Comparison of ENCODE assay signal across 21 cellular contexts in genomic region chr6:132907231-132907630, GRCh38.
DNase-seq lines count a peak whose midpoint lies in the region; ATAC-seq and TF ChIP-seq lines count a peak whose summit lies in the region.
"Had no signal": no experiment of that assay in that cellular context is flagged by ENCODE, and none has a peak within 500 bp of the region (broad histone marks: within the 10 kb centered on the region; RNA-seq: fewer than 3 reads in every experiment).

No MANE protein-coding gene starts in this region.

- H3K4me3 ChIP-seq in AG10803 (ENCODE audit: low read length), result no peak overlapping the region
- H3K4me3 ChIP-seq in IMR-90 (ENCODE audit: insufficient read depth, low read depth, low read length), result no peak overlapping the region
- H3K4me3 ChIP-seq in choroid plexus epithelial cell (ENCODE audit: low read depth, low read length), result no peak overlapping the region
- H3K4me3 ChIP-seq in neural cell (ENCODE audit: low read length), result no peak overlapping the region
- H3K4me3 ChIP-seq in heart left ventricle, result no peak overlapping the region
- H3K4me3 ChIP-seq: BLaER1, Peyer's patch, SK-N-MC had no signal

- H4K91ac ChIP-seq in IMR-90 (ENCODE audit: insufficient read depth, low read depth, low read length), result peak overlapping the region; percentile 37; the same call in 1 of the 2 replicates

- ATAC-seq in IMR-90 (ENCODE audit: low read depth) (no peak), HG03378 (IDR thresholded peaks at IDR 0.05; ENCODE audit: unreplicated experiment) (no peak), heart left ventricle (no peak)
- no peak for ATAC-seq in stimulated activated memory B cell treated with anti-CD40 and anti-IgM and Interleukin-4, amounts not matched to agents 10 μg/mL and 1 μg/mL and 100 μg/mL, for 72 hours

- H2BK15ac ChIP-seq in IMR-90 (ENCODE audit: low read depth, low read length), result peak overlapping the region; percentile 57; the same call in 2 of the 3 replicates

- H2AK5ac ChIP-seq in IMR-90 (ENCODE audit: low read depth, low read length), result peak overlapping the region; percentile 63

- H2BK20ac ChIP-seq in IMR-90 (ENCODE audit: low read depth, low read length), result peak overlapping the region; percentile 59

- peak overlapping the region; percentile 24; the same call in 1 of the 2 replicates for H3K4ac ChIP-seq in IMR-90 (ENCODE audit: low read depth, low read length)

- CTCF ChIA-PET in IMR-90 (lab: Yijun Ruan, JAX), result no interaction called here

- TF ChIP-seq POLR2A in IMR-90 (IDR thresholded peaks at IDR 0.05; ENCODE audit: low read depth, low read length), result no peak
- no peak for TF ChIP-seq POLR2A in heart left ventricle (IDR thresholded peaks at IDR 0.05)

- H3K27me3 ChIP-seq in IMR-90 (ENCODE audit: control insufficient read depth, insufficient read depth, low read length), result no peaks in the 10 kb centered on the region
- H3K27me3 ChIP-seq in neural cell (ENCODE audit: insufficient read depth, low read depth, low read length), result no peaks in the 10 kb centered on the region
- H3K27me3 ChIP-seq in heart left ventricle, result no peaks in the 10 kb centered on the region
- H3K27me3 ChIP-seq: BLaER1, Peyer's patch had no signal

- TF ChIP-seq EP300 in neural cell (conservative IDR thresholded peaks at IDR 0.05; ENCODE audit: poor library complexity, severe bottlenecking), result no peak

- H4K20me1 ChIP-seq in IMR-90 (ENCODE audit: insufficient read depth, low read length) (no peaks in the 10 kb centered on the region), neural cell (ENCODE audit: insufficient read depth) (no peaks in the 10 kb centered on the region)
- H4K20me1 ChIP-seq: BLaER1 had no signal

- H3K79me1 ChIP-seq in IMR-90 (ENCODE audit: low read depth in 1 of 2, low read length in 2 of 2), result no peaks in the 10 kb centered on the region

- no peaks in the 10 kb centered on the region; the same call in 1 of the 2 replicates for H3K9me3 ChIP-seq in IMR-90 (ENCODE audit: control insufficient read depth, insufficient read depth, low read length)
- H3K9me3 ChIP-seq in neural cell (ENCODE audit: low read length), result no peaks in the 10 kb centered on the region
- H3K9me3 ChIP-seq in heart left ventricle, result no peaks in the 10 kb centered on the region
- H3K9me3 ChIP-seq: BLaER1, Peyer's patch had no signal

- no peak overlapping the region; the same call in 1 of the 2 replicates for H4K5ac ChIP-seq in IMR-90 (ENCODE audit: low read depth, low read length)

- dilution Hi-C loops in IMR-90 (cut with HindIII; ENCODE audit: low sequenced_read_pairs, unreplicated experiment), result no loop called here

- H3K27ac Mint-ChIP-seq in stimulated activated memory B cell treated with anti-CD40 and anti-IgM and Interleukin-4, amounts not matched to agents 10 μg/mL and 1 μg/mL and 100 μg/mL, for 72 hours, result no peak overlapping the region
- H3K27ac Mint-ChIP-seq: CD8-positive, alpha-beta memory T cell; HFFc6 had no signal

- peaks cover 7% of the 10 kb centered on the region for H3K9me1 ChIP-seq in IMR-90 (ENCODE audit: insufficient read depth, low read length)

- H2BK5ac ChIP-seq in IMR-90 (ENCODE audit: low read depth, low read length, poor library complexity, severe bottlenecking), result peak overlapping the region; percentile 0

- peak overlapping the region; percentile 17 to 41; a peak in 3 of 4 replicates for H4K8ac ChIP-seq in IMR-90 (ENCODE audit: low read depth in 2 of 2, low read length in 2 of 2)

- BruUV-seq in IMR-90 (replicated peaks; lab: Mats Ljungman, UMichigan), result no TSS peak

- intact Hi-C loops in IMR-90 (cut with micrococcal nuclease), result no loop called here
- intact Hi-C loops in heart left ventricle (cut with DNase I), result no loop called here

- H3K56ac ChIP-seq in IMR-90 (ENCODE audit: extremely low read depth, insufficient read depth, low read length), result no peak overlapping the region

- H3K9me2 ChIP-seq in neural cell (ENCODE audit: insufficient read depth, low read length), result no peaks in the 10 kb centered on the region

- in situ Hi-C loops in IMR-90 (cut with MboI; ENCODE audit: low sequenced_read_pairs), result no loop called here

- peak overlapping the region; percentile 76; the same call in 1 of the 2 replicates for H3K18ac ChIP-seq in IMR-90 (ENCODE audit: low read depth, low read length)

- H3K4me2 ChIP-seq in IMR-90 (ENCODE audit: low read depth, low read length), result peak overlapping the region; percentile 38; the same call in 1 of the 2 replicates
- H3K4me2 ChIP-seq in neural cell (ENCODE audit: low read length), result no peak overlapping the region
- H3K4me2 ChIP-seq: BLaER1 had no signal

- H3K27ac ChIP-seq in IMR-90 (ENCODE audit: insufficient read depth, low read length) (no peak overlapping the region), neural cell (ENCODE audit: low read length) (no peak overlapping the region), heart left ventricle (no peak overlapping the region)
- H3K27ac ChIP-seq: BLaER1, HL-60, Peyer's patch, SK-N-MC had no signal

- H3K9me3 Mint-ChIP-seq in stimulated activated memory B cell treated with anti-CD40 and anti-IgM and Interleukin-4, amounts not matched to agents 10 μg/mL and 1 μg/mL and 100 μg/mL, for 72 hours, result no peaks in the 10 kb centered on the region
- H3K9me3 Mint-ChIP-seq: CD8-positive, alpha-beta memory T cell; HFFc6; IgD-negative memory B cell had no signal

- H3K14ac ChIP-seq in IMR-90 (replicated peaks; ENCODE audit: low read depth, low read length), result peak overlapping the region; percentile 36; the same call in 1 of the 2 replicates

- H2AFZ ChIP-seq in IMR-90 (replicated peaks; ENCODE audit: low read length, poor library complexity) (no peak overlapping the region), neural cell (ENCODE audit: low read depth, low read length) (no peak overlapping the region)

- no peak overlapping the region for H2AK9ac ChIP-seq in IMR-90 (replicated peaks; ENCODE audit: low read depth, low read length, poor library complexity)

- no CpG with 5 or more reads among the region's 1 CpG for WGBS in IMR-90 (ENCODE audit: extremely low coverage in 2 of 2, insufficient read length in 1 of 2), 2 experiments
- 44 to 56% (median 52%) methylated on average over 1 of the region's 1 CpG for WGBS in heart left ventricle, 4 donors

- no peak overlapping the region for H3K4me3 Mint-ChIP-seq in stimulated activated memory B cell treated with anti-CD40 and anti-IgM and Interleukin-4, amounts not matched to agents 10 μg/mL and 1 μg/mL and 100 μg/mL, for 72 hours
- H3K4me3 Mint-ChIP-seq: CD8-positive, alpha-beta memory T cell; HFFc6; IgD-negative memory B cell had no signal

- H3K4me1 Mint-ChIP-seq in stimulated activated memory B cell treated with anti-CD40 and anti-IgM and Interleukin-4, amounts not matched to agents 10 μg/mL and 1 μg/mL and 100 μg/mL, for 72 hours, result peaks cover 7% of the 10 kb centered on the region
- H3K4me1 Mint-ChIP-seq: CD8-positive, alpha-beta memory T cell; IgD-negative memory B cell had no signal

- H3K9ac ChIP-seq in IMR-90 (ENCODE audit: low read depth, low read length) (no peak overlapping the region), neural cell (ENCODE audit: low read length) (no peak overlapping the region)
- H3K9ac ChIP-seq: BLaER1 had no signal

- H3K79me2 ChIP-seq in neural cell (replicated peaks; ENCODE audit: insufficient read depth, low read length), result no peaks in the 10 kb centered on the region

- H3K36me3 ChIP-seq in IMR-90 (ENCODE audit: control insufficient read depth, insufficient read depth, low read length) (no peaks in the 10 kb centered on the region), neural cell (ENCODE audit: insufficient read depth, low read length) (no peaks in the 10 kb centered on the region), heart left ventricle (no peaks in the 10 kb centered on the region)
- H3K36me3 ChIP-seq: BLaER1, Peyer's patch had no signal

- H3K4me1 ChIP-seq in IMR-90 (ENCODE audit: control insufficient read depth, insufficient read depth, low read length) (peaks cover 8% of the 10 kb centered on the region), heart left ventricle (no peaks in the 10 kb centered on the region)
- H3K4me1 ChIP-seq: BLaER1, Peyer's patch had no signal

- H3F3A ChIP-seq in neural cell (ENCODE audit: insufficient read depth, low read length, poor library complexity, severe bottlenecking), result no peaks in the 10 kb centered on the region

- POLR2A ChIA-PET in IMR-90 (lab: Charles Lee; ENCODE audit: unreplicated experiment), result no interaction called here

- peak overlapping the region; percentile 57; the same call in 1 of the 2 replicates for H2BK120ac ChIP-seq in IMR-90 (ENCODE audit: low read depth, low read length)

- peaks cover 8% of the 10 kb centered on the region for H3K27me3 Mint-ChIP-seq in stimulated activated memory B cell treated with anti-CD40 and anti-IgM and Interleukin-4, amounts not matched to agents 10 μg/mL and 1 μg/mL and 100 μg/mL, for 72 hours

- DNase-seq in AG10803 (ENCODE audit: low read depth) (peak; percentile 1), IMR-90 (peak; percentile 11), choroid plexus epithelial cell (ENCODE audit: low read depth) (peak; percentile 30), heart left ventricle (no peak)
- DNase-seq: CD8-positive, alpha-beta memory T cell; HFFc6; Kasumi-1; MM.1S; NCI-H1092; NCI-H2081; NCI-H2171 treated with DMSO at 0.1 percent for 48 hours; NCI-H446 treated with DMSO at 0.1 percent for 48 hours; Peyer's patch; SHP77 had no signal

- TF ChIP-seq CTCF in AG10803 (conservative IDR thresholded peaks at IDR 0.05; ENCODE audit: low read length) (no peak), IMR-90 (conservative IDR thresholded peaks at IDR 0.05; ENCODE audit: low read depth, low read length) (no peak), choroid plexus epithelial cell (conservative IDR thresholded peaks at IDR 0.05; ENCODE audit: low read depth, low read length) (no peak), neural cell (IDR thresholded peaks at IDR 0.05; ENCODE audit: poor library complexity, severe bottlenecking) (no peak), heart left ventricle (IDR thresholded peaks at IDR 0.05) (no peak)

- TF ChIP-seq RAD21 in IMR-90 (IDR thresholded peaks at IDR 0.05; ENCODE audit: low read length) (no peak), neural cell (conservative IDR thresholded peaks at IDR 0.05) (no peak)

- no peaks in the 10 kb centered on the region for H3K36me3 Mint-ChIP-seq in stimulated activated memory B cell treated with anti-CD40 and anti-IgM and Interleukin-4, amounts not matched to agents 10 μg/mL and 1 μg/mL and 100 μg/mL, for 72 hours
- H3K36me3 Mint-ChIP-seq: CD8-positive, alpha-beta memory T cell; IgD-negative memory B cell had no signal

- H3K23ac ChIP-seq in IMR-90 (ENCODE audit: low read depth, low read length), result peak overlapping the region; percentile 36; the same call in 1 of the 2 replicates

TF ChIP-seq in IMR-90, 13 proteins besides CTCF, POLR2A, EP300 and RAD21:
- no peak for TF ChIP-seq FOS (IDR thresholded peaks at IDR 0.05; ENCODE audit: low read depth, low read length)
- no peak for TF ChIP-seq MAFK (IDR thresholded peaks at IDR 0.05; ENCODE audit: low read depth, low read length)

TF ChIP-seq in neural cell, 6 proteins besides CTCF, POLR2A, EP300 and RAD21 (continues in another document):
- TF ChIP-seq POLR2AphosphoS5 (IDR thresholded peaks at IDR 0.05), result peak; percentile 83

Comparison
In these comparisons a context has a peak if more than half of its experiments do, and no peak if none do; other contexts are left out.
1. DNase-seq: peak in AG10803 (single experiment), IMR-90 (single experiment) and choroid plexus epithelial cell (single experiment); none in heart left ventricle (0 of 5).